1 cellular context compared by ENCODE assay signal in genomic region chr4:38306482-38307071, GRCh38.
TF ChIP-seq lines count a peak whose summit lies in the region.

No MANE protein-coding gene starts in this region.

TF ChIP-seq in GM12878, 131 proteins besides CTCF, POLR2A, EP300 and RAD21 (continued from another document and continues in another):
- TF ChIP-seq ZBTB4 (CRISPR knock-in tag; IDR thresholded peaks at IDR 0.05) (no peak), CEBPZ (IDR thresholded peaks at IDR 0.05; ENCODE audit: low read depth, low read length) (no peak), SMAD1 (IDR thresholded peaks at IDR 0.05; ENCODE audit: low read depth, partially characterized antibody) (no peak), FOXK2 (IDR thresholded peaks at IDR 0.05) (no peak), SREBF1 (IDR thresholded peaks at IDR 0.05; ENCODE audit: low read length) (no peak), TCF12 (IDR thresholded peaks at IDR 0.05; ENCODE audit: low read depth, low read length) (0 out of 2 replicates have a peak, but pooled peaks have one; percentile 9), ZNF384 (IDR thresholded peaks at IDR 0.05; ENCODE audit: borderline replicate concordance, low read depth, low read length) (peak; percentile 42; the same call in 1 of the 2 replicates), CHD4 (IDR thresholded peaks at IDR 0.05) (no peak), ZNF687 (IDR thresholded peaks at IDR 0.05) (no peak), PAX8 (IDR thresholded peaks at IDR 0.05) (no peak), ZBTB11 (CRISPR knock-in tag; IDR thresholded peaks at IDR 0.05) (no peak), STAT1 (conservative IDR thresholded peaks at IDR 0.05) (no peak), CUX1 (IDR thresholded peaks at IDR 0.05; ENCODE audit: insufficient replicate concordance, low read depth, low read length) (peak; percentile 74), WRNIP1 (IDR thresholded peaks at IDR 0.05; ENCODE audit: borderline replicate concordance, low read depth, low read length) (no peak), SP1 (IDR thresholded peaks at IDR 0.05; ENCODE audit: low read depth, low read length) (no peak), E2F8 (IDR thresholded peaks at IDR 0.05; ENCODE audit: low read depth, partially characterized antibody) (no peak), RB1 (IDR thresholded peaks at IDR 0.05; ENCODE audit: borderline replicate concordance) (no peak), EGR1 (IDR thresholded peaks at IDR 0.05; ENCODE audit: borderline replicate concordance in 1 of 2, low read depth in 2 of 2, low read length in 2 of 2) (no peak), PKNOX1 (IDR thresholded peaks at IDR 0.05) (peak; percentile 76), ZNF274 (IDR thresholded peaks at IDR 0.05; ENCODE audit: insufficient read depth, insufficient read length) (no peak), HDAC6 (IDR thresholded peaks at IDR 0.05; ENCODE audit: unreplicated experiment) (no peak), TCF7 (IDR thresholded peaks at IDR 0.05; ENCODE audit: borderline replicate concordance) (peak; percentile 56; the same call in 1 of the 2 replicates), RELA (IDR thresholded peaks at IDR 0.05; ENCODE audit: borderline replicate concordance, partially characterized antibody) (peak; percentile 52), BRCA1 (IDR thresholded peaks at IDR 0.05; ENCODE audit: low read depth, low read length) (no peak), NFYA (IDR thresholded peaks at IDR 0.05; ENCODE audit: borderline replicate concordance, low read depth, low read length) (no peak), MYC (IDR thresholded peaks at IDR 0.05; ENCODE audit: insufficient read depth, insufficient read length, insufficient replicate concordance, low read length, severe bottlenecking) (no peak), FOXM1 (IDR thresholded peaks at IDR 0.05; ENCODE audit: low read depth, low read length) (peak; percentile 93), NR2C2 (IDR thresholded peaks at IDR 0.05; ENCODE audit: borderline replicate concordance, control insufficient read depth, insufficient read length, low read depth) (no peak), IKZF1 (conservative IDR thresholded peaks at IDR 0.05) (peak; percentile 87), POU2F2 (IDR thresholded peaks at IDR 0.05; ENCODE audit: borderline replicate concordance, low read depth, low read length) (peak; percentile 100)
